Comparison of ENCODE assay signal across 8 cellular contexts in the genomic region with DNA sequence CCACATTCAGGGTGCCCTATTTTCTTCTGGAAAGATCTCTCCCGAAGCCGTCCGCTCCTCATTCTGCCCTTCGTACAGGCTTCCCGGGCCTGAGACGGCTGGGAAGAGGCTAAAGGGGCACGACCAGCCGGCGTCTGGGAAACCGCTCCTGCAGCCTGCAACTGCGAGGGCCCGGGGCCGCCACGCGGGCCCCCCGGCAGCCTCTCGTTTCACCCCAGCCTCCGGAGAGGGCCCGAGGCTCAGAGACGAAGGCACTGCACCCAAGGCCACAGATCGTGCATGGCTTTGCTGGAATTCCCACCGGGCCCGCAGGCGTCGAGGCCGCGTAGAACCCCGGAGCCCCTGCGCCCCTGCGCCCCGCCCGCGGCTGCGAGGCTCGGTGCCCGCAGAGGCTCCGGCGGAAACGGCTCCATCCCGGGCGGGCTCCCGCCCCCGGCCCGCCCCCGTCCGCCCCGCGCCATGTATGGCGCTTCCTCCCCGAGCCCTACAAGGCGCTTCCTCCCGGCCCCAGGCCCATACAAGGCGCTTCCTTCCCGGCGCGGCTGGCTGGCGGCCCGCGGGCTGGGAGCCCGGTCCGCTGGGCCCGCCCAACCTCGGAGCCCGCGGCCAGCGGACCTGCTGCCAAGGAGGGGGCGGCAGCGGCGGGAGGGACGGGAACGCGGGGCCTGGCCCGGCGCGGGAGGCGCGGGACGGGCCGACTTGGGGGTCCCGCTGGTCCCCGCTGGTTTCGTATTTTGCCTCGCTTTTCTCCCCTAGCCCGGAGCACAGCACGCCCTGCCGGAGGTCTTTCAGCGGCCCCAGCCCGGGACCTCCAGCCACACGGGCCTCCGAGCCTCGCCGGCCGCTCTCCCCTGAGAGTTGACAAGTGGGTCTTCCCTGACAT. TPM values are rescaled to one million over a fixed set of nuclear protein-coding genes. Genes with fewer than 3 reads are reported as not detected.
A peak's percentile ranks its signal among the peaks of the same experiment; 100 is the strongest.
DNase-seq lines count a peak whose midpoint lies in the region; ATAC-seq and TF ChIP-seq lines count a peak whose summit lies in the region.

No MANE protein-coding gene starts in this region.

- no peaks in the 10 kb centered on the region for H3K36me3 ChIP-seq in PC-3 (ENCODE audit: low read depth, low read length)
- H3K36me3 ChIP-seq in naive thymus-derived CD4-positive, alpha-beta T cell (ENCODE audit: control insufficient read depth in 2 of 3, insufficient read depth in 3 of 3, low read length in 3 of 3) = no peaks in the 10 kb centered on the region

- peak; percentile 95 for ATAC-seq in GM21367 (IDR thresholded peaks at IDR 0.05; ENCODE audit: unreplicated experiment)
- ATAC-seq in PC-3 = peak; percentile 99
- peak; percentile 99 for ATAC-seq in naive thymus-derived CD4-positive, alpha-beta T cell
- ATAC-seq in stimulated activated effector memory CD8-positive, alpha-beta T cell treated with anti-CD3 and anti-CD28 coated beads, Interleukin-12 subunit alpha, Interleukin-12 subunit beta, amount 100 ng/mL, for 72 hours = peak; percentile 98

- no peaks in the 10 kb centered on the region for H4K20me1 ChIP-seq in PC-3 (ENCODE audit: low read length)

- H3K4me1 ChIP-seq in PC-3 (ENCODE audit: insufficient read depth, low read length) = 0 out of 2 replicates have a peak, but pooled peaks cover 6% of the 10 kb centered on the region
- peaks cover 13 to 14% of the 10 kb centered on the region in 2 donors for H3K4me1 ChIP-seq in naive thymus-derived CD4-positive, alpha-beta T cell (ENCODE audit: control insufficient read depth in 2 of 2, insufficient read depth in 2 of 2, low read length in 2 of 2)

- peaks cover 0 to 38% (median 5%) of the 10 kb centered on the region in 5 donors for H3K27me3 Mint-ChIP-seq in naive thymus-derived CD4-positive, alpha-beta T cell

- no peak overlapping the region for H3K9ac ChIP-seq in PC-3 (ENCODE audit: low read length)

- intact Hi-C loops in PC-3 (cut with micrococcal nuclease) = loop anchor here (1.0 kb wide), 1 partner anchor 27 kb away; a partner anchor contains a TSS
- intact Hi-C loops in naive thymus-derived CD4-positive, alpha-beta T cell (cut with micrococcal nuclease) = loop anchor here (1.0 kb wide), 7 partner anchors 27 to 279 kb away; a partner anchor contains a TSS

- H3K9me2 ChIP-seq in PC-3 (replicated peaks; ENCODE audit: low read length) = no peaks in the 10 kb centered on the region

- H2AFZ ChIP-seq in PC-3 (ENCODE audit: low read length) = peak overlapping the region; percentile 86

- no peak overlapping the region for H3K27ac ChIP-seq in PC-3 (ENCODE audit: low read length)
- peak overlapping the region; percentile 37 for H3K27ac ChIP-seq in naive thymus-derived CD4-positive, alpha-beta T cell (ENCODE audit: low read depth, low read length)

- peak overlapping the region; percentile 76 to 97 (median 92) for H3K4me3 Mint-ChIP-seq in naive thymus-derived CD4-positive, alpha-beta T cell
- peak overlapping the region; percentile 80 for H3K4me3 Mint-ChIP-seq in stimulated activated effector memory CD8-positive, alpha-beta T cell treated with anti-CD3 and anti-CD28 coated beads, Interleukin-12 subunit alpha, Interleukin-12 subunit beta, amount 100 ng/mL, for 72 hours

- DNase-seq in COLO668 (lab: John Stamatoyannopoulos, UW; ENCODE audit: unreplicated experiment) = peak; percentile 76
- peak; percentile 57 for DNase-seq in HT-29 (ENCODE audit: low spot score)
- DNase-seq in PC-3 = peak; percentile 81
- peak; percentile 77 for DNase-seq in activated T-helper 1 cell treated with Interleukin-2 at 50 U/mL for 16 hours (ENCODE audit: low read depth)
- peak; percentile 93 for DNase-seq in fibroblast of gingiva (ENCODE audit: low read depth)
- DNase-seq in naive thymus-derived CD4-positive, alpha-beta T cell = peak; percentile 66 to 87 (median 81)
- peak; percentile 66 to 85 for DNase-seq in stimulated activated effector memory CD8-positive, alpha-beta T cell treated with anti-CD3 and anti-CD28 coated beads, Interleukin-12 subunit alpha, Interleukin-12 subunit beta, amount 100 ng/mL, for 72 hours (ENCODE audit: low spot score in 2 of 2)

- H3K4me2 ChIP-seq in PC-3 (ENCODE audit: low read length) = peak overlapping the region; percentile 93

- CTCF ChIA-PET in PC-3 (lab: Charles Lee) = no interaction called here
- CTCF ChIA-PET in naive thymus-derived CD4-positive, alpha-beta T cell (lab: Charles Lee) = interaction anchor here (1.1 to 1.2 kb wide), 2 partner anchors 28 to 42 kb away, joined by 3 to 5 read pairs; no protein-coding TSS in a partner anchor

- peaks cover 23% of the 10 kb centered on the region for H3K27me3 ChIP-seq in PC-3 (ENCODE audit: low read length)
- peaks cover 0 to 6% of the 10 kb centered on the region in 2 donors for H3K27me3 ChIP-seq in naive thymus-derived CD4-positive, alpha-beta T cell (ENCODE audit: control insufficient read depth in 2 of 2, insufficient read depth in 2 of 2, low read length in 2 of 2)

- no peaks in the 10 kb centered on the region for H3F3A ChIP-seq in PC-3 (ENCODE audit: low read length, unreplicated experiment)

- no peaks in the 10 kb centered on the region for H3K79me2 ChIP-seq in PC-3 (ENCODE audit: low read length)

- no TSS peak for BruUV-seq in PC-3 (replicated peaks; lab: Mats Ljungman, UMichigan)

- H3K4me1 Mint-ChIP-seq in naive thymus-derived CD4-positive, alpha-beta T cell = peaks cover 8 to 21% (median 13%) of the 10 kb centered on the region in 7 donors
- H3K4me1 Mint-ChIP-seq in stimulated activated effector memory CD8-positive, alpha-beta T cell treated with anti-CD3 and anti-CD28 coated beads, Interleukin-12 subunit alpha, Interleukin-12 subunit beta, amount 100 ng/mL, for 72 hours = peaks cover 17% of the 10 kb centered on the region

- no peaks in the 10 kb centered on the region for H3K36me3 Mint-ChIP-seq in naive thymus-derived CD4-positive, alpha-beta T cell
- H3K36me3 Mint-ChIP-seq in stimulated activated effector memory CD8-positive, alpha-beta T cell treated with anti-CD3 and anti-CD28 coated beads, Interleukin-12 subunit alpha, Interleukin-12 subunit beta, amount 100 ng/mL, for 72 hours = peaks cover 6% of the 10 kb centered on the region

- no peak for TF ChIP-seq CTCF in PC-3 (conservative IDR thresholded peaks at IDR 0.05; ENCODE audit: low read depth, low read length)

- H3K4me3 ChIP-seq in PC-3 (ENCODE audit: low read length) = peak overlapping the region; percentile 63
- peak overlapping the region; percentile 69 for H3K4me3 ChIP-seq in naive thymus-derived CD4-positive, alpha-beta T cell (ENCODE audit: low read length)

- no peaks in the 10 kb centered on the region for H3K9me3 Mint-ChIP-seq in naive thymus-derived CD4-positive, alpha-beta T cell
- no peaks in the 10 kb centered on the region for H3K9me3 Mint-ChIP-seq in stimulated activated effector memory CD8-positive, alpha-beta T cell treated with anti-CD3 and anti-CD28 coated beads, Interleukin-12 subunit alpha, Interleukin-12 subunit beta, amount 100 ng/mL, for 72 hours

- peak overlapping the region in 7 of 9 donors; percentile 40 to 90 (median 67) for H3K27ac Mint-ChIP-seq in naive thymus-derived CD4-positive, alpha-beta T cell
- peak overlapping the region; percentile 69 for H3K27ac Mint-ChIP-seq in stimulated activated effector memory CD8-positive, alpha-beta T cell treated with anti-CD3 and anti-CD28 coated beads, Interleukin-12 subunit alpha, Interleukin-12 subunit beta, amount 100 ng/mL, for 72 hours

- POLR2A ChIA-PET in PC-3 (lab: Charles Lee; ENCODE audit: unreplicated experiment) = no interaction called here
- POLR2A ChIA-PET in naive thymus-derived CD4-positive, alpha-beta T cell (lab: Charles Lee) = interaction anchor here (1.0 to 1.7 kb wide), 2 partner anchors 27 to 33 kb away, joined by 4 to 16 read pairs; a partner anchor contains a TSS

- no peaks in the 10 kb centered on the region for H3K9me3 ChIP-seq in PC-3 (ENCODE audit: low read length)
- H3K9me3 ChIP-seq in naive thymus-derived CD4-positive, alpha-beta T cell (ENCODE audit: control insufficient read depth in 2 of 3, low read length in 3 of 3) = no peaks in the 10 kb centered on the region

RNA-seq across cellular contexts. Expression of a gene that starts 26.6 kb away (rescaled TPM):
- total RNA-seq in HT-29 (2014; rRNA removed; shearing (Covaris generic)) = 20.1 and 27.8 TPM in 2 replicates
- total RNA-seq in PC-3 (2014; rRNA removed) = 1.5 and 1.9 TPM in 2 replicates
- 10 to 100 TPM in 3 of 5 experiments, under 1 TPM in 2; 0.57 to 68.6 (median 12.8) TPM for total RNA-seq in naive thymus-derived CD4-positive, alpha-beta T cell
- under 1 TPM in 1 of 2 donors, not detected in 1; 0.14 TPM for polyA plus RNA-seq in naive thymus-derived CD4-positive, alpha-beta T cell

RNA-seq across cellular contexts. Expression of a gene that starts 51.1 kb away (rescaled TPM):
- 75.0 and 81.0 TPM in 2 replicates for total RNA-seq in HT-29 (2014; rRNA removed; shearing (Covaris generic))
- total RNA-seq in PC-3 (2014; rRNA removed) = 57.3 and 64.1 TPM in 2 replicates
- total RNA-seq in naive thymus-derived CD4-positive, alpha-beta T cell = 100 to 1,000 TPM in 2 of 5 experiments, 10 to 100 TPM in 3; 40.6 to 137 (median 84.1) TPM
- polyA plus RNA-seq in naive thymus-derived CD4-positive, alpha-beta T cell = 10 to 100 TPM; 19.0 to 21.8 TPM

RNA-seq across cellular contexts. Expression of a gene that starts 53.1 kb away (rescaled TPM):
- 0.03 and 0.05 TPM in 2 replicates for total RNA-seq in HT-29 (2014; rRNA removed; shearing (Covaris generic))
- total RNA-seq in PC-3 (2014; rRNA removed) = 2.4 and 2.5 TPM in 2 replicates
- 1 to 10 TPM in 1 of 5 experiments, under 1 TPM in 1, not detected in 3; 0.94 to 1.2 TPM for total RNA-seq in naive thymus-derived CD4-positive, alpha-beta T cell
- polyA plus RNA-seq in naive thymus-derived CD4-positive, alpha-beta T cell = not detected
